In the genomic region with DNA sequence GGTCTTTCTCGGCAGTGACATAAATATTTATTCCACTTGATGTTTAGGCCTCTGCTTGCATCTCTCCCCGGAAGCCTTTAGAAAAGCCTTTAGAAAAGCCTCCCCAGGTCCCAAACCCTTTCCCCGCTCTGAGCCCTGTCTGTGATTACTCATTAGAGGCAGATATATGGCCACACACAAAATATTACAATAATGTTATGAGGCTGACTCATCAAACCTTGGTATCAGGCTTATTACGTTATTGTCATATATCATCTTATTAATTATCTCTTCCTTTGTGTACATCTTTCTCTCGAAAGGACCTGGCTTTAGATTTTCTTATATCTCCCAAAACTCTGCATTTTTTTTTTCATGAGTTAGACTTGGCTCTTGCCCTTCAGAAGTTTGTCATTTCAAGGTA, we compare ENCODE assay signal across 22 cellular contexts.
DNase-seq lines count a peak whose midpoint lies in the region; ATAC-seq and TF ChIP-seq lines count a peak whose summit lies in the region.
"Had no signal": no experiment of that assay in that cellular context is flagged by ENCODE, and none has a peak within 500 bp of the region (broad histone marks: within the 10 kb centered on the region; RNA-seq: fewer than 3 reads in every experiment).

No MANE protein-coding gene starts in this region.

- H2AFZ ChIP-seq in ACC112 (ENCODE audit: low read length, unreplicated experiment): no peak overlapping the region
- no peak overlapping the region for H2AFZ ChIP-seq in PC-3 (ENCODE audit: low read length)
- H2AFZ ChIP-seq in osteoblast (ENCODE audit: low read length): no peak overlapping the region
- H2AFZ ChIP-seq: parathyroid adenoma had no signal

- no peak overlapping the region for H3K4me2 ChIP-seq in PC-3 (ENCODE audit: low read length)
- H3K4me2 ChIP-seq in osteoblast (ENCODE audit: insufficient read depth, low read length): no peak overlapping the region
- H3K4me2 ChIP-seq: A549 had no signal

- H4K20me1 ChIP-seq in PC-3 (ENCODE audit: low read length): no peaks in the 10 kb centered on the region
- H4K20me1 ChIP-seq in osteoblast (ENCODE audit: insufficient read depth, low read length): no peaks in the 10 kb centered on the region

- intact Hi-C loops in PC-3 (cut with micrococcal nuclease): no loop called here
- intact Hi-C loops in colonic mucosa (cut with DNase I): no loop called here

- no peaks in the 10 kb centered on the region for H3K79me2 ChIP-seq in ACC112 (ENCODE audit: control insufficient read depth, insufficient read depth, low read length, unreplicated experiment)
- no peaks in the 10 kb centered on the region for H3K79me2 ChIP-seq in PC-3 (ENCODE audit: low read length)
- H3K79me2 ChIP-seq in osteoblast (ENCODE audit: insufficient read depth, low read length): no peaks in the 10 kb centered on the region
- H3K79me2 ChIP-seq: parathyroid adenoma had no signal

- no peak for TF ChIP-seq CTCF in PC-3 (conservative IDR thresholded peaks at IDR 0.05; ENCODE audit: low read depth, low read length)
- no peak for TF ChIP-seq CTCF in colonic mucosa (IDR thresholded peaks at IDR 0.05)
- no peak for TF ChIP-seq CTCF in osteoblast (IDR thresholded peaks at IDR 0.05; ENCODE audit: extremely low read depth, low read depth, low read length)

- no TSS peak for BruUV-seq in PC-3 (replicated peaks; lab: Mats Ljungman, UMichigan)

- no peak; the same call in 1 of the 2 replicates for ATAC-seq in PC-3
- no peak for ATAC-seq in HG02610 (IDR thresholded peaks at IDR 0.05; ENCODE audit: unreplicated experiment)
- ATAC-seq: A549; activated CD4-positive, alpha-beta T cell treated with anti-CD3 and anti-CD28 coated beads for 36 hours; HepG2; naive thymus-derived CD8-positive, alpha-beta T cell had no signal

- no peaks in the 10 kb centered on the region for H3K9me2 ChIP-seq in PC-3 (replicated peaks; ENCODE audit: low read length)

- peak overlapping the region; percentile 82 for H3K27ac ChIP-seq in ACC112 (ENCODE audit: low read depth, low read length)
- H3K27ac ChIP-seq in PC-3 (ENCODE audit: low read length): no peak overlapping the region
- H3K27ac ChIP-seq in colonic mucosa: peak overlapping the region; percentile 43
- H3K27ac ChIP-seq in osteoblast (ENCODE audit: low read depth, low read length): peak overlapping the region; percentile 80
- H3K27ac ChIP-seq: A549, C4-2B, parathyroid adenoma had no signal

- H3K4me3 ChIP-seq in ACC112 (ENCODE audit: low read depth, low read length) (peak overlapping the region; percentile 10; the same call in 1 of the 2 replicates), PC-3 (ENCODE audit: low read length) (no peak overlapping the region), colonic mucosa (no peak overlapping the region), osteoblast (ENCODE audit: insufficient read depth, low read length) (no peak overlapping the region)
- H3K4me3 ChIP-seq: A549, skin epidermis had no signal

- no peak overlapping the region for H3K9ac ChIP-seq in PC-3 (ENCODE audit: low read length)
- H3K9ac ChIP-seq in colonic mucosa (ENCODE audit: low read depth in 2 of 2, low read length in 2 of 2): no peak overlapping the region
- H3K9ac ChIP-seq: parathyroid adenoma had no signal

- H3K9me3 ChIP-seq in PC-3 (ENCODE audit: low read length) (no peaks in the 10 kb centered on the region), colonic mucosa (no peaks in the 10 kb centered on the region), osteoblast (ENCODE audit: low read depth, low read length) (no peaks in the 10 kb centered on the region)
- H3K9me3 ChIP-seq: A549 had no signal

- peak; percentile 10 for DNase-seq in PC-3
- DNase-seq in colonic mucosa: no peak
- peak; percentile 29 for DNase-seq in osteoblast (ENCODE audit: insufficient read length, low spot score, missing footprints)
- DNase-seq in cerebellar nuclear complex (lab: John Stamatoyannopoulos, UW): no peak
- no peak for DNase-seq in NCI-H2107 (lab: John Stamatoyannopoulos, UW)
- no peak for DNase-seq in activated CD4-positive, CD25-positive, alpha-beta regulatory T cell treated with anti-CD3 and anti-CD28 coated beads, Interleukin-2, amount 50 U/mL, for 72 hours
- DNase-seq: activated CD4-positive, alpha-beta T cell treated with anti-CD3 and anti-CD28 coated beads for 36 hours; effector memory CD4-positive, alpha-beta T cell; GDM1; hypothalamus; kidney; naive thymus-derived CD8-positive, alpha-beta T cell; NCI-H1436 treated with DMSO at 0.1 percent for 48 hours; NCI-H345; stimulated activated CD4-positive, alpha-beta T cell treated with anti-CD3 and anti-CD28 coated beads, Interleukin-2, amount 100 ng/mL, for 48 hours had no signal

- CTCF ChIA-PET in PC-3 (lab: Charles Lee): no interaction called here

- POLR2A ChIA-PET in PC-3 (lab: Charles Lee; ENCODE audit: unreplicated experiment): no interaction called here

- H3K27me3 ChIP-seq in ACC112 (ENCODE audit: insufficient read depth, low read length) (no peaks in the 10 kb centered on the region), PC-3 (ENCODE audit: low read length) (no peaks in the 10 kb centered on the region), colonic mucosa (no peaks in the 10 kb centered on the region), osteoblast (ENCODE audit: insufficient read depth, low read length) (no peaks in the 10 kb centered on the region)

- H3K4me1 ChIP-seq in ACC112 (ENCODE audit: control insufficient read depth, insufficient read depth, low read length, unreplicated experiment) (peaks cover 29% of the 10 kb centered on the region), PC-3 (ENCODE audit: insufficient read depth, low read length) (no peaks in the 10 kb centered on the region), colonic mucosa (no peaks in the 10 kb centered on the region), osteoblast (ENCODE audit: insufficient read depth, low read length) (peaks cover 24% of the 10 kb centered on the region)
- H3K4me1 ChIP-seq: A549 had no signal

- H3F3A ChIP-seq in PC-3 (ENCODE audit: low read length, unreplicated experiment): no peaks in the 10 kb centered on the region

- no peaks in the 10 kb centered on the region for H3K36me3 ChIP-seq in ACC112 (ENCODE audit: insufficient read depth, low read length)
- H3K36me3 ChIP-seq in PC-3 (ENCODE audit: low read depth, low read length): no peaks in the 10 kb centered on the region
- H3K36me3 ChIP-seq in colonic mucosa: no peaks in the 10 kb centered on the region
- no peaks in the 10 kb centered on the region for H3K36me3 ChIP-seq in osteoblast (ENCODE audit: insufficient read depth, low read length)

Comparison
In these comparisons a context has a peak if more than half of its experiments do, and no peak if none do; other contexts are left out.
1. DNase-seq: peak in PC-3 (single experiment) and osteoblast (single experiment); none in colonic mucosa (single experiment), cerebellar nuclear complex (0 of 2), NCI-H2107 (single experiment) and activated CD4-positive, CD25-positive, alpha-beta regulatory T cell treated with anti-CD3 and anti-CD28 coated beads, Interleukin-2, amount 50 U/mL, for 72 hours (single experiment).